Comparison of ENCODE assay signal across 10 cellular contexts in genomic region chr4:102761902-102762301, GRCh38. TPM values are rescaled to one million over a fixed set of nuclear protein-coding genes. Genes with fewer than 3 reads are reported as not detected.
DNase-seq lines count a peak whose midpoint lies in the region; ATAC-seq and TF ChIP-seq lines count a peak whose summit lies in the region.
"Had no signal": no experiment of that assay in that cellular context is flagged by ENCODE, and none has a peak within 500 bp of the region (broad histone marks: within the 10 kb centered on the region; RNA-seq: fewer than 3 reads in every experiment).

No MANE protein-coding gene starts in this region.

- DNase-seq in activated CD4-positive, alpha-beta T cell treated with anti-CD3 and anti-CD28 coated beads for 36 hours: no peak
- DNase-seq in activated CD4-positive, alpha-beta T cell treated with anti-CD3 and anti-CD28 coated beads for 1 hour: no peak
- DNase-seq in hepatic stellate cell (ENCODE audit: low spot score): no peak
- DNase-seq in SHP77 (lab: John Stamatoyannopoulos, UW): no peak
- no peak for DNase-seq in superior temporal gyrus (ENCODE audit: extremely low spot score)
- DNase-seq: activated CD4-positive, CD25-positive, alpha-beta regulatory T cell; NCI-H774 had no signal

- peak overlapping the region; percentile 79 for H3K4me2 ChIP-seq in SU-DHL-6 (ENCODE audit: low read depth, low read length, poor library complexity, severe bottlenecking)

- peaks cover 25% of the 10 kb centered on the region for H3K4me1 Mint-ChIP-seq in activated CD4-positive, alpha-beta T cell treated with anti-CD3 and anti-CD28 coated beads for 36 hours

- no peaks in the 10 kb centered on the region for H3F3A ChIP-seq in SU-DHL-6 (ENCODE audit: insufficient read depth)

- no peak overlapping the region for H3K27ac Mint-ChIP-seq in activated CD4-positive, alpha-beta T cell treated with anti-CD3 and anti-CD28 coated beads for 36 hours

- no peaks in the 10 kb centered on the region for H3K9me3 Mint-ChIP-seq in activated CD4-positive, alpha-beta T cell treated with anti-CD3 and anti-CD28 coated beads for 36 hours (ENCODE audit: low read depth)

- POLR2A ChIA-PET in activated CD4-positive, alpha-beta T cell treated with anti-CD3 and anti-CD28 coated beads for 36 hours (lab: Charles Lee): interaction anchor here (1.7 to 1.9 kb wide), 2 partner anchors 48 to 66 kb away, joined by 6 to 15 read pairs; partner anchors contain the start of gene UBE2D3

- H4K20me1 ChIP-seq in SU-DHL-6 (ENCODE audit: low read depth, low read length): no peaks in the 10 kb centered on the region

- H3K9ac ChIP-seq in SU-DHL-6 (ENCODE audit: low read length) (no peak overlapping the region), skeletal muscle tissue (ENCODE audit: low read depth in 1 of 3, low read length in 3 of 3) (peak overlapping the region; percentile 79 to 95 (median 93))

- CTCF ChIA-PET in activated CD4-positive, alpha-beta T cell treated with anti-CD3 and anti-CD28 coated beads for 36 hours (lab: Charles Lee): interaction anchor here (0.7 kb wide), 1 partner anchor 9 kb away, joined by 3 read pairs; no protein-coding TSS in a partner anchor

- H3K36me3 Mint-ChIP-seq in activated CD4-positive, alpha-beta T cell treated with anti-CD3 and anti-CD28 coated beads for 36 hours (ENCODE audit: low read depth): peaks cover 3% of the 10 kb centered on the region

- TF ChIP-seq CTCF in SU-DHL-6 (IDR thresholded peaks at IDR 0.05; ENCODE audit: insufficient read depth, low read length, poor library complexity, severe bottlenecking): no peak

- H3K27ac ChIP-seq in SU-DHL-6 (ENCODE audit: low read depth, low read length): no peak overlapping the region
- H3K27ac ChIP-seq in skeletal muscle tissue (ENCODE audit: low read depth, low read length): no peak overlapping the region

- no peak for ATAC-seq in activated CD4-positive, alpha-beta T cell treated with anti-CD3 and anti-CD28 coated beads for 36 hours

- no peak overlapping the region for H2AFZ ChIP-seq in SU-DHL-6 (ENCODE audit: low read depth, low read length, severe bottlenecking)

- no peak overlapping the region for H3K4me3 ChIP-seq in SU-DHL-6 (ENCODE audit: insufficient read depth, low read length, poor library complexity, severe bottlenecking)
- H3K4me3 ChIP-seq in iPS-11a (ENCODE audit: low read depth, low read length): peak overlapping the region; percentile 85
- peak overlapping the region; percentile 96 to 99 (median 96) for H3K4me3 ChIP-seq in skeletal muscle tissue (ENCODE audit: low read length in 3 of 3)

- peaks cover 2% of the 10 kb centered on the region for H3K27me3 Mint-ChIP-seq in activated CD4-positive, alpha-beta T cell treated with anti-CD3 and anti-CD28 coated beads for 36 hours

- no peaks in the 10 kb centered on the region for H3K9me3 ChIP-seq in SU-DHL-6 (ENCODE audit: insufficient read depth, low read length)
- no peaks in the 10 kb centered on the region for H3K9me3 ChIP-seq in skeletal muscle tissue (ENCODE audit: control insufficient read depth in 3 of 3, low read length in 3 of 3)

- no peaks in the 10 kb centered on the region for H3K9me2 ChIP-seq in SU-DHL-6 (replicated peaks; ENCODE audit: insufficient read depth, low read length)

- intact Hi-C loops in activated CD4-positive, alpha-beta T cell treated with anti-CD3 and anti-CD28 coated beads for 36 hours (cut with DNase I, micrococcal nuclease): loop anchor here (2.0 to 5.0 kb wide), 7 partner anchors 25 to 330 kb away; partner anchors contain the start of gene CISD2 (in 1 of the 2)

- peak overlapping the region; percentile 90 for H3K4me3 Mint-ChIP-seq in activated CD4-positive, alpha-beta T cell treated with anti-CD3 and anti-CD28 coated beads for 36 hours

- H3K4me1 ChIP-seq in skeletal muscle tissue (ENCODE audit: control insufficient read depth in 3 of 3, insufficient read depth in 3 of 3, low read length in 3 of 3): peaks cover 6 to 17% (median 10%) of the 10 kb centered on the region in 3 donors

- H3K27me3 ChIP-seq in SU-DHL-6 (ENCODE audit: low read length) (no peaks in the 10 kb centered on the region), skeletal muscle tissue (ENCODE audit: control insufficient read depth in 3 of 3, insufficient read depth in 3 of 3, low read length in 3 of 3) (no peaks in the 10 kb centered on the region)

- H3K79me2 ChIP-seq in SU-DHL-6 (ENCODE audit: insufficient read depth, low read length): peaks cover 28% of the 10 kb centered on the region; the same call in 1 of the 2 replicates

- H3K36me3 ChIP-seq in SU-DHL-6 (ENCODE audit: low read length) (no peaks in the 10 kb centered on the region), skeletal muscle tissue (ENCODE audit: control insufficient read depth in 3 of 3, insufficient read depth in 3 of 3, low read length in 3 of 3) (no peaks in the 10 kb centered on the region)

RNA-seq across cellular contexts. Expression of gene MANBA, which starts 1.1 kb away (rescaled TPM):
- total RNA-seq in activated CD4-positive, alpha-beta T cell treated with anti-CD3 and anti-CD28 coated beads for 36 hours: 10 to 100 TPM; 12.0 to 13.3 TPM
- 27.7 TPM for total RNA-seq in skeletal muscle tissue
